ENCODE assay signal across 11 cellular contexts in the genomic region with DNA sequence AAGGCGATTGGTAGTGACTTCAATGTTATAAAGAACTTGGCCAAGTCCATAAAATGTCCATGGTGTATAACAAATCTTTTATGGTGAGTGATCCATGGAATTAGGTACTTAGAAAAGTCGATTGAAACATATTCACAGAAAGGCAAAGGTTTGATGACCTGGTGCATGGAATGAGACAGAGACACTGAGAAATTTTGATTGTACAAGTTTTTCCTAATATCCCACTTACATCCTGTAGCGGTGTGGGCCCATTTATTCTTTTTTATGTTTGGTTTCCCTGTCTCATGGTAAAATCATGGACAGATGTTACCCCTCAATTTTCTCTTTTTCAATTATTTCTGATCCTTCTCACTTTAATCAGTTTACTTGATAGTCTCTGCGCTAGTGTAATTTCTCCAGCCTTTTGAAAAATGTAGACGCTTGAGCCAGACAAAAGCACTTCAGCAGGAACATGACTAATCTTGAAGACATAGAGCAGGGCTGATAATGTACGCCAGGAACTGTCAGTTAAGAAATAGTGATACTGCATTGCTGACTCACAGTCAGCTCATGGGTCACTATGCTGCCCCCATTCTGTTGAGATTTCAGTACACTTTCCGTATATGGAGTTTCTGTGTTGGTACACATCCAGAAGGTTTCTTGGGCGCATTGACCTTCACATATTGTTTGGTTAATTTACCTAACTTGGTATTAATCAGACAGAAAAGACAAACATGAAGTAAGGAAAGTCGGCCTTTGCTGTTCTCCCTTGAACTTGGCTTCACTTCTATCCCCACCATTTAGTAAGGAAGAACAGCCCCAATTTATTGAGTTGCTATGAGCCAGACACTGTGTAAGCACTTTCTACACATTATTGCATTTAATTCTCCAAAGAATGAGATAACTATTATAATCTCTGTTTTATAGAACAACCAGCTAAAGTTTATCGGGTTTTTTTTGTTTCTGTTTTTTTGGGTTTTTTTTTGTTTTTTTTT.
DNase-seq lines count a peak whose midpoint lies in the region; ATAC-seq lines count a peak whose summit lies in the region.
"Had no signal": no experiment of that assay in that cellular context is flagged by ENCODE, and none has a peak within 500 bp of the region (broad histone marks: within the 10 kb centered on the region; RNA-seq: fewer than 3 reads in every experiment).

No MANE protein-coding gene starts in this region.

- H3K4me3 Mint-ChIP-seq in activated T-cell treated with anti-CD3 and anti-CD28 coated beads, Interleukin-2, amount 50 U/mL, for 4 hours = no peak overlapping the region

- H3K27me3 Mint-ChIP-seq in activated T-cell treated with anti-CD3 and anti-CD28 coated beads, Interleukin-2, amount 50 U/mL, for 4 hours (ENCODE audit: low read depth) = no peaks in the 10 kb centered on the region

- no peaks in the 10 kb centered on the region for H3K9me3 ChIP-seq in SJSA1 (replicated peaks)

- H3K27ac ChIP-seq in SJSA1 = no peak overlapping the region

- ATAC-seq in activated T-cell treated with anti-CD3 and anti-CD28 coated beads, Interleukin-2, amount 50 U/mL, for 4 hours = no peak

- H3K4me3 ChIP-seq in SJSA1 = no peak overlapping the region

- H3K36me3 Mint-ChIP-seq in activated T-cell treated with anti-CD3 and anti-CD28 coated beads, Interleukin-2, amount 50 U/mL, for 4 hours (ENCODE audit: insufficient read depth) = no peaks in the 10 kb centered on the region

- no peaks in the 10 kb centered on the region for H3K36me3 ChIP-seq in SJSA1

- DNase-seq in HCEC 1CT = peak; percentile 99
- peak; percentile 33 to 47 for DNase-seq in SJSA1 (ENCODE audit: low read depth in 1 of 2, low spot score in 2 of 2)
- DNase-seq in foreskin melanocyte = peak; percentile 14
- DNase-seq in smooth muscle cell of the brain vasculature (ENCODE audit: low read depth, low spot score) = peak; percentile 26
- DNase-seq in activated T-cell treated with anti-CD3 and anti-CD28 coated beads, Interleukin-2, amount 50 U/mL, for 4 hours = no peak
- no peak for DNase-seq in NCI-H1105 treated with DMSO at 0.1 percent for 48 hours (lab: John Stamatoyannopoulos, UW)
- DNase-seq in NCI-H345 (lab: John Stamatoyannopoulos, UW) = no peak
- DNase-seq: activated T-cell treated with anti-CD3 and anti-CD28 coated beads for 4 hours; NCI-H2081 treated with DMSO at 0.1 percent for 48 hours; stimulated activated CD4-positive, alpha-beta T cell treated with anti-CD3 and anti-CD28 coated beads, Interleukin-4, amount 100 ng/mL, for 24 hours; T-helper 1 cell had no signal

- peaks cover 7% of the 10 kb centered on the region for H3K4me1 ChIP-seq in SJSA1 (replicated peaks)

- peaks cover 6% of the 10 kb centered on the region for H3K9me3 Mint-ChIP-seq in activated T-cell treated with anti-CD3 and anti-CD28 coated beads, Interleukin-2, amount 50 U/mL, for 4 hours

- H3K27me3 ChIP-seq in SJSA1 (replicated peaks) = no peaks in the 10 kb centered on the region

- H3K4me1 Mint-ChIP-seq in activated T-cell treated with anti-CD3 and anti-CD28 coated beads, Interleukin-2, amount 50 U/mL, for 4 hours (ENCODE audit: low read depth) = no peaks in the 10 kb centered on the region

Comparison
In these comparisons a context has a peak if more than half of its experiments do, and no peak if none do; other contexts are left out.
1. DNase-seq: peak in HCEC 1CT (single experiment), SJSA1 (2 of 2), foreskin melanocyte (single experiment) and smooth muscle cell of the brain vasculature (single experiment); none in activated T-cell treated with anti-CD3 and anti-CD28 coated beads, Interleukin-2, amount 50 U/mL, for 4 hours (single experiment), NCI-H1105 treated with DMSO at 0.1 percent for 48 hours (single experiment) and NCI-H345 (single experiment).